ENCODE assay signal across 27 cellular contexts in genomic region chr1:208598021-208598420, GRCh38.
"Had no signal": no experiment of that assay in that cellular context is flagged by ENCODE, and none has a peak within 500 bp of the region (broad histone marks: within the 10 kb centered on the region; RNA-seq: fewer than 3 reads in every experiment).

No MANE protein-coding gene starts in this region.

- H3K36me3 Mint-ChIP-seq: activated CD8-positive, alpha-beta memory T cell treated with anti-CD3 and anti-CD28 coated beads, Interleukin-2, amount 10 ng/mL, durations not matched to agents 7 days and 5 days; activated naive CD4-positive, alpha-beta T cell treated with anti-CD3 and anti-CD28 coated beads, Interleukin-2, amount 10 ng/mL, durations not matched to agents 7 days and 5 days; activated naive CD8-positive, alpha-beta T cell; WTC11 had no signal

- H3K4me1 ChIP-seq: SJSA1 had no signal

- DNase-seq: activated CD4-positive, alpha-beta memory T cell treated with anti-CD3 and anti-CD28 coated beads, Interleukin-2, amount 10 ng/mL, durations not matched to agents 7 days and 5 days; activated CD4-positive, alpha-beta T cell treated with anti-CD3 and anti-CD28 coated beads for 4 hours; activated CD4-positive, alpha-beta T cell treated with anti-CD3 and anti-CD28 coated beads, Interleukin-2, amount 50 U/mL, for 1 hour; activated CD8-positive, alpha-beta memory T cell treated with anti-CD3 and anti-CD28 coated beads for 24 hours; activated CD8-positive, alpha-beta memory T cell treated with anti-CD3 and anti-CD28 coated beads, Interleukin-2, amount 10 ng/mL, durations not matched to agents 7 days and 5 days; activated CD8-positive, alpha-beta memory T cell treated with anti-CD3 and anti-CD28 coated beads, Interleukin-2, amount 50 U/mL, for 48 hours; activated effector memory CD4-positive, alpha-beta T cell treated with Interleukin-2 at 50 U/mL for 16 hours; activated naive CD4-positive, alpha-beta T cell treated with anti-CD3 and anti-CD28 coated beads, Interleukin-2, amount 10 ng/mL, durations not matched to agents 7 days and 5 days; activated naive CD8-positive, alpha-beta T cell treated with anti-CD3 and anti-CD28 coated beads, Interleukin-2, amount 50 U/mL, for 24 hours; activated T-cell treated with anti-CD3 and anti-CD28 coated beads, Interleukin-2, amount 50 U/mL, for 48 hours; aorta; brain microvascular endothelial cell; central memory CD4-positive, alpha-beta T cell; NCI-H187 treated with DMSO at 0.1 percent for 48 hours; NCI-H2081; NCI-H2227 treated with DMSO at 0.1 percent for 48 hours; NCI-H446; NCI-H510A treated with DMSO at 0.1 percent for 48 hours; NCI-H526 treated with DMSO at 0.1 percent for 48 hours; NCI-H774; SHP77; SK-N-SH had no signal

- H3K4me3 ChIP-seq: SJSA1 had no signal

- H3K9ac ChIP-seq: SK-N-SH had no signal

- H3K4me2 ChIP-seq: SK-N-SH had no signal

- H3K4me3 Mint-ChIP-seq: activated CD4-positive, alpha-beta memory T cell treated with anti-CD3 and anti-CD28 coated beads, Interleukin-2, amount 10 ng/mL, durations not matched to agents 7 days and 5 days; activated CD8-positive, alpha-beta memory T cell treated with anti-CD3 and anti-CD28 coated beads, Interleukin-2, amount 10 ng/mL, durations not matched to agents 7 days and 5 days; activated naive CD4-positive, alpha-beta T cell treated with anti-CD3 and anti-CD28 coated beads, Interleukin-2, amount 10 ng/mL, durations not matched to agents 7 days and 5 days; activated naive CD8-positive, alpha-beta T cell; activated naive CD8-positive, alpha-beta T cell treated with anti-CD3 and anti-CD28 coated beads, Interleukin-2, amount 50 U/mL, for 24 hours; T-helper 1 cell treated with Interleukin-12 subunit alpha and Interleukin-12 subunit beta and Interleukin-4 antibody, amounts not matched to agents 30 μg/mL and 1 μg/mL, for 36 hours; T-helper 2 cell treated with Interferon-gamma antibody and Interleukin-4, amounts not matched to agents 5 μg/mL and 100 μg/mL, for 36 hours; WTC11 had no signal

- H3K9me3 Mint-ChIP-seq: activated CD4-positive, alpha-beta memory T cell treated with anti-CD3 and anti-CD28 coated beads, Interleukin-2, amount 10 ng/mL, durations not matched to agents 7 days and 5 days; activated naive CD4-positive, alpha-beta T cell treated with anti-CD3 and anti-CD28 coated beads, Interleukin-2, amount 10 ng/mL, durations not matched to agents 7 days and 5 days; activated naive CD8-positive, alpha-beta T cell treated with anti-CD3 and anti-CD28 coated beads, Interleukin-2, amount 50 U/mL, for 24 hours; T-helper 1 cell treated with Interleukin-12 subunit alpha and Interleukin-12 subunit beta and Interleukin-4 antibody, amounts not matched to agents 30 μg/mL and 1 μg/mL, for 36 hours; T-helper 2 cell treated with Interferon-gamma antibody and Interleukin-4, amounts not matched to agents 5 μg/mL and 100 μg/mL, for 36 hours; WTC11 had no signal

- H3K27ac Mint-ChIP-seq: activated CD4-positive, alpha-beta memory T cell treated with anti-CD3 and anti-CD28 coated beads, Interleukin-2, amount 10 ng/mL, durations not matched to agents 7 days and 5 days; activated CD8-positive, alpha-beta memory T cell treated with anti-CD3 and anti-CD28 coated beads, Interleukin-2, amount 10 ng/mL, durations not matched to agents 7 days and 5 days; activated naive CD4-positive, alpha-beta T cell treated with anti-CD3 and anti-CD28 coated beads, Interleukin-2, amount 10 ng/mL, durations not matched to agents 7 days and 5 days; activated naive CD8-positive, alpha-beta T cell; activated naive CD8-positive, alpha-beta T cell treated with anti-CD3 and anti-CD28 coated beads, Interleukin-2, amount 50 U/mL, for 24 hours; T-helper 1 cell treated with Interleukin-12 subunit alpha and Interleukin-12 subunit beta and Interleukin-4 antibody, amounts not matched to agents 30 μg/mL and 1 μg/mL, for 36 hours; T-helper 2 cell treated with Interferon-gamma antibody and Interleukin-4, amounts not matched to agents 5 μg/mL and 100 μg/mL, for 36 hours; WTC11 had no signal

- H3K36me3 ChIP-seq: brain microvascular endothelial cell, SJSA1 had no signal

- H3K27me3 ChIP-seq: brain microvascular endothelial cell, SJSA1 had no signal

- H3K9me3 ChIP-seq: SJSA1, SK-N-SH had no signal

- H3K4me1 Mint-ChIP-seq: activated CD4-positive, alpha-beta memory T cell treated with anti-CD3 and anti-CD28 coated beads, Interleukin-2, amount 10 ng/mL, durations not matched to agents 7 days and 5 days; activated CD8-positive, alpha-beta memory T cell treated with anti-CD3 and anti-CD28 coated beads, Interleukin-2, amount 10 ng/mL, durations not matched to agents 7 days and 5 days; activated naive CD4-positive, alpha-beta T cell treated with anti-CD3 and anti-CD28 coated beads, Interleukin-2, amount 10 ng/mL, durations not matched to agents 7 days and 5 days; activated naive CD8-positive, alpha-beta T cell treated with anti-CD3 and anti-CD28 coated beads, Interleukin-2, amount 50 U/mL, for 24 hours had no signal

- H3K27me3 Mint-ChIP-seq: activated naive CD4-positive, alpha-beta T cell treated with anti-CD3 and anti-CD28 coated beads, Interleukin-2, amount 10 ng/mL, durations not matched to agents 7 days and 5 days; activated naive CD8-positive, alpha-beta T cell treated with anti-CD3 and anti-CD28 coated beads, Interleukin-2, amount 50 U/mL, for 24 hours had no signal

- H3K27ac ChIP-seq: brain microvascular endothelial cell, SJSA1 had no signal
